Comparison of ENCODE assay signal across 8 cellular contexts in genomic region chr18:5295981-5296705, GRCh38. TPM values are rescaled to one million over a fixed set of nuclear protein-coding genes. Genes with fewer than 3 reads are reported as not detected.
DNase-seq lines count a peak whose midpoint lies in the region; ATAC-seq and TF ChIP-seq lines count a peak whose summit lies in the region.

No MANE protein-coding gene starts in this region.

- H3K4me3 ChIP-seq in endocrine pancreas (ENCODE audit: control insufficient read depth, insufficient read depth, low read length) = peak overlapping the region; percentile 65

- peak; percentile 77 for ATAC-seq in activated CD8-positive, alpha-beta memory T cell treated with anti-CD3 and anti-CD28 coated beads, Interleukin-2, amount 10 ng/mL, durations not matched to agents 7 days and 5 days

- no peaks in the 10 kb centered on the region for H3K4me1 ChIP-seq in endocrine pancreas (ENCODE audit: control insufficient read depth, insufficient read depth, low read length)

- DNase-seq in COLO668 (lab: John Stamatoyannopoulos, UW; ENCODE audit: unreplicated experiment) (peak; percentile 98), GM20000 (ENCODE audit: low spot score) (peak; percentile 97), HS-5 (ENCODE audit: low read depth) (peak; percentile 72), NK-92 (lab: John Stamatoyannopoulos, UW; ENCODE audit: unreplicated experiment) (peak; percentile 36), mesenteric fat pad (ENCODE audit: low spot score) (peak; percentile 98)
- DNase-seq in activated CD8-positive, alpha-beta memory T cell treated with anti-CD3 and anti-CD28 coated beads, Interleukin-2, amount 10 ng/mL, durations not matched to agents 7 days and 5 days = peak; percentile 95
- DNase-seq in stimulated activated CD8-positive, alpha-beta memory T cell treated with anti-CD3 and anti-CD28 coated beads, Interleukin-15, amount 100 ng/mL, for 1 hour (ENCODE audit: low read depth) = peak; percentile 94

- H3K9me3 ChIP-seq in endocrine pancreas (ENCODE audit: control insufficient read depth, low read length) = no peaks in the 10 kb centered on the region

- H3K4me1 Mint-ChIP-seq in activated CD8-positive, alpha-beta memory T cell treated with anti-CD3 and anti-CD28 coated beads, Interleukin-2, amount 10 ng/mL, durations not matched to agents 7 days and 5 days = peaks cover 16% of the 10 kb centered on the region

- no peaks in the 10 kb centered on the region for H3K36me3 ChIP-seq in endocrine pancreas (ENCODE audit: control insufficient read depth, insufficient read depth, low read length)

- no peaks in the 10 kb centered on the region for H3K9me3 Mint-ChIP-seq in activated CD8-positive, alpha-beta memory T cell treated with anti-CD3 and anti-CD28 coated beads, Interleukin-2, amount 10 ng/mL, durations not matched to agents 7 days and 5 days (ENCODE audit: low read depth)

- TF ChIP-seq CTCF in GM20000 (IDR thresholded peaks at IDR 0.05; ENCODE audit: extremely low read depth, missing control alignments) = no peak

- CTCF ChIA-PET in activated CD8-positive, alpha-beta memory T cell treated with anti-CD3 and anti-CD28 coated beads, Interleukin-2, amount 10 ng/mL, durations not matched to agents 7 days and 5 days (lab: Charles Lee) = interaction anchor here (1.0 to 1.6 kb wide), 5 partner anchors 8 to 58 kb away, joined by 3 to 6 read pairs (median 4); no protein-coding TSS in a partner anchor

- H3K27ac Mint-ChIP-seq in activated CD8-positive, alpha-beta memory T cell treated with anti-CD3 and anti-CD28 coated beads, Interleukin-2, amount 10 ng/mL, durations not matched to agents 7 days and 5 days = peak overlapping the region; percentile 97

- H3K4me3 Mint-ChIP-seq in activated CD8-positive, alpha-beta memory T cell treated with anti-CD3 and anti-CD28 coated beads, Interleukin-2, amount 10 ng/mL, durations not matched to agents 7 days and 5 days = peak overlapping the region; percentile 94

- H3K36me3 Mint-ChIP-seq in activated CD8-positive, alpha-beta memory T cell treated with anti-CD3 and anti-CD28 coated beads, Interleukin-2, amount 10 ng/mL, durations not matched to agents 7 days and 5 days = peaks cover 19% of the 10 kb centered on the region

- H3K27me3 Mint-ChIP-seq in activated CD8-positive, alpha-beta memory T cell treated with anti-CD3 and anti-CD28 coated beads, Interleukin-2, amount 10 ng/mL, durations not matched to agents 7 days and 5 days = peaks cover 21% of the 10 kb centered on the region

- no peaks in the 10 kb centered on the region for H3K27me3 ChIP-seq in endocrine pancreas (ENCODE audit: control insufficient read depth, insufficient read depth, low read length)

- H3K9ac ChIP-seq in endocrine pancreas (ENCODE audit: control insufficient read depth, insufficient read depth, low read length) = peak overlapping the region; percentile 44

RNA-seq across cellular contexts. Expression of gene ZBTB14, which starts 0.6 kb away (rescaled TPM):
- 10 to 100 TPM; 22.5 to 23.6 TPM for total RNA-seq in activated CD8-positive, alpha-beta memory T cell treated with anti-CD3 and anti-CD28 coated beads, Interleukin-2, amount 10 ng/mL, durations not matched to agents 7 days and 5 days
- 9.2 TPM for total RNA-seq in mesenteric fat pad

Comparison
In these comparisons a context has a peak if more than half of its experiments do, and no peak if none do; other contexts are left out.
1. Peak in every context shown above with its lines: DNase-seq, ATAC-seq and H3K4me3 ChIP-seq.
2. DNase-seq: peak in every context shown above with its lines; median percentile 98 in COLO668; 98 in mesenteric fat pad; 97 in GM20000; 95 in activated CD8-positive, alpha-beta memory T cell treated with anti-CD3 and anti-CD28 coated beads, Interleukin-2, amount 10 ng/mL, durations not matched to agents 7 days and 5 days; 94 in stimulated activated CD8-positive, alpha-beta memory T cell treated with anti-CD3 and anti-CD28 coated beads, Interleukin-15, amount 100 ng/mL, for 1 hour; 72 in HS-5; 36 in NK-92.